9 cellular contexts compared by ENCODE assay signal in genomic region chr10:91800192-91800591, GRCh38. TPM values are rescaled to one million over a fixed set of nuclear protein-coding genes. Genes with fewer than 3 reads are reported as not detected.
DNase-seq lines count a peak whose midpoint lies in the region; ATAC-seq, FAIRE-seq and TF ChIP-seq lines count a peak whose summit lies in the region.
"Had no signal": no experiment of that assay in that cellular context is flagged by ENCODE, and none has a peak within 500 bp of the region (broad histone marks: within the 10 kb centered on the region; RNA-seq: fewer than 3 reads in every experiment).

No MANE protein-coding gene starts in this region.

- no peak for ATAC-seq in activated naive CD8-positive, alpha-beta T cell treated with anti-CD3 and anti-CD28 coated beads, Interleukin-2, amount 10 ng/mL, durations not matched to agents 7 days and 5 days (ENCODE audit: low read depth)
- no peak for ATAC-seq in stimulated activated naive CD8-positive, alpha-beta T cell treated with anti-CD3 and anti-CD28 coated beads, Interleukin-15, amount 100 ng/mL, for 72 hours
- ATAC-seq in HG03135 (IDR thresholded peaks at IDR 0.05; ENCODE audit: unreplicated experiment), result no peak
- ATAC-seq in GM21576 (IDR thresholded peaks at IDR 0.05; ENCODE audit: unreplicated experiment), result no peak

- peak overlapping the region; percentile 91 to 98 (median 93) for H3K4me3 ChIP-seq in keratinocyte (ENCODE audit: control insufficient read depth in 2 of 3, extremely low read depth in 1 of 3, insufficient read depth in 2 of 3, low read depth in 1 of 3, low read length in 3 of 3)

- peaks cover 44% of the 10 kb centered on the region for H3K36me3 Mint-ChIP-seq in activated CD4-positive, alpha-beta T cell treated with anti-CD3 and anti-CD28 coated beads, Interleukin-2, amount 10 ng/mL, durations not matched to agents 24 days and 14 days (ENCODE audit: low read depth)
- H3K36me3 Mint-ChIP-seq in activated naive CD8-positive, alpha-beta T cell treated with anti-CD3 and anti-CD28 coated beads, Interleukin-2, amount 10 ng/mL, durations not matched to agents 7 days and 5 days, result peaks cover 25% of the 10 kb centered on the region

- peaks cover 26% of the 10 kb centered on the region for H3K4me1 ChIP-seq in keratinocyte (ENCODE audit: control insufficient read depth, extremely low read depth, insufficient read depth, low read length)

- H3K9me3 Mint-ChIP-seq in activated CD4-positive, alpha-beta T cell treated with anti-CD3 and anti-CD28 coated beads, Interleukin-2, amount 10 ng/mL, durations not matched to agents 24 days and 14 days, result peaks cover 3% of the 10 kb centered on the region
- H3K9me3 Mint-ChIP-seq in activated naive CD8-positive, alpha-beta T cell treated with anti-CD3 and anti-CD28 coated beads, Interleukin-2, amount 10 ng/mL, durations not matched to agents 7 days and 5 days, result no peaks in the 10 kb centered on the region
- H3K9me3 Mint-ChIP-seq in stimulated activated naive CD8-positive, alpha-beta T cell treated with anti-CD3 and anti-CD28 coated beads, Interleukin-15, amount 100 ng/mL, for 72 hours, result no peaks in the 10 kb centered on the region

- dilution Hi-C loops in keratinocyte (cut with MboI; ENCODE audit: extremely low pct_ligation_motif_present, low sequenced_read_pairs), result no loop called here

- TF ChIP-seq CTCF in keratinocyte (optimal IDR thresholded peaks at IDR 0.05 in 1 of 3, IDR thresholded peaks at IDR 0.05 in 1 of 3, conservative IDR thresholded peaks at IDR 0.05 in 1 of 3; ENCODE audit: extremely low read depth in 1 of 3, insufficient read depth in 2 of 3, low read length in 3 of 3), result no peak

- no peak for DNase-seq in activated CD4-positive, alpha-beta T cell treated with anti-CD3 and anti-CD28 coated beads, Interleukin-2, amount 10 ng/mL, durations not matched to agents 24 days and 14 days
- DNase-seq in activated CD4-positive, alpha-beta T cell treated with anti-CD3 and anti-CD28 coated beads, Interleukin-2, amount 50 U/mL, for 1 hour, result no peak
- DNase-seq in activated naive CD8-positive, alpha-beta T cell treated with anti-CD3 and anti-CD28 coated beads, Interleukin-2, amount 10 ng/mL, durations not matched to agents 7 days and 5 days, result no peak
- no peak for DNase-seq in keratinocyte (ENCODE audit: low read depth, low spot score)
- DNase-seq in stimulated activated naive CD8-positive, alpha-beta T cell treated with anti-CD3 and anti-CD28 coated beads, Interleukin-15, amount 100 ng/mL, for 72 hours, result no peak
- DNase-seq in activated CD4-positive, CD25-positive, alpha-beta regulatory T cell (lab: John Stamatoyannopoulos, UW), result no peak

- peak overlapping the region; percentile 98 for H3K9ac ChIP-seq in keratinocyte (ENCODE audit: control insufficient read depth, extremely low read depth, insufficient read depth, low read length)

- peak overlapping the region; percentile 95 for H3K27ac ChIP-seq in keratinocyte (ENCODE audit: control insufficient read depth, insufficient read depth, low read length)
- H3K27ac ChIP-seq: C4-2B had no signal

- H3K9me3 ChIP-seq in keratinocyte (ENCODE audit: control insufficient read depth, low read depth, low read length), result no peaks in the 10 kb centered on the region

- no peaks in the 10 kb centered on the region for H3K9me1 ChIP-seq in keratinocyte (ENCODE audit: control insufficient read depth, extremely low read depth, insufficient read depth, low read length)

- peaks cover 67% of the 10 kb centered on the region for H3K79me2 ChIP-seq in keratinocyte (ENCODE audit: control insufficient read depth, insufficient read depth, low read length)

- H3K4me2 ChIP-seq in keratinocyte (ENCODE audit: control insufficient read depth, extremely low read depth, insufficient read depth, low read depth, low read length), result peak overlapping the region; percentile 84

- peak overlapping the region; percentile 65 for H3K27ac Mint-ChIP-seq in activated CD4-positive, alpha-beta T cell treated with anti-CD3 and anti-CD28 coated beads, Interleukin-2, amount 10 ng/mL, durations not matched to agents 24 days and 14 days
- H3K27ac Mint-ChIP-seq in activated naive CD8-positive, alpha-beta T cell treated with anti-CD3 and anti-CD28 coated beads, Interleukin-2, amount 10 ng/mL, durations not matched to agents 7 days and 5 days, result no peak overlapping the region
- no peak overlapping the region for H3K27ac Mint-ChIP-seq in stimulated activated naive CD8-positive, alpha-beta T cell treated with anti-CD3 and anti-CD28 coated beads, Interleukin-15, amount 100 ng/mL, for 72 hours

- H2AFZ ChIP-seq in keratinocyte (ENCODE audit: control insufficient read depth, low read length), result no peak overlapping the region

- no peaks in the 10 kb centered on the region for H3K27me3 Mint-ChIP-seq in activated CD4-positive, alpha-beta T cell treated with anti-CD3 and anti-CD28 coated beads, Interleukin-2, amount 10 ng/mL, durations not matched to agents 24 days and 14 days
- H3K27me3 Mint-ChIP-seq in activated naive CD8-positive, alpha-beta T cell treated with anti-CD3 and anti-CD28 coated beads, Interleukin-2, amount 10 ng/mL, durations not matched to agents 7 days and 5 days, result no peaks in the 10 kb centered on the region
- no peaks in the 10 kb centered on the region for H3K27me3 Mint-ChIP-seq in stimulated activated naive CD8-positive, alpha-beta T cell treated with anti-CD3 and anti-CD28 coated beads, Interleukin-15, amount 100 ng/mL, for 72 hours

- POLR2A ChIA-PET in activated naive CD8-positive, alpha-beta T cell treated with anti-CD3 and anti-CD28 coated beads, Interleukin-2, amount 10 ng/mL, durations not matched to agents 7 days and 5 days (lab: Charles Lee), result no interaction called here

- intact Hi-C loops in activated CD4-positive, alpha-beta T cell treated with anti-CD3 and anti-CD28 coated beads, Interleukin-2, amount 10 ng/mL, durations not matched to agents 24 days and 14 days (cut with micrococcal nuclease), result no loop called here

- H4K20me1 ChIP-seq in keratinocyte (ENCODE audit: control insufficient read depth, extremely low read depth, insufficient read depth, low read length), result peaks cover 4% of the 10 kb centered on the region

- peaks cover 0 to 6% of the 10 kb centered on the region in 2 experiments for H3K36me3 ChIP-seq in keratinocyte (ENCODE audit: control insufficient read depth in 2 of 2, extremely low read depth in 1 of 2, insufficient read depth in 2 of 2, low read length in 2 of 2)

- no peak for FAIRE-seq in keratinocyte (lab: Jason Lieb, UNC)

- H3K27me3 ChIP-seq in keratinocyte (ENCODE audit: control insufficient read depth, extremely low read depth, insufficient read depth, low read length), result no peaks in the 10 kb centered on the region

- H3K4me3 Mint-ChIP-seq in activated CD4-positive, alpha-beta T cell treated with anti-CD3 and anti-CD28 coated beads, Interleukin-2, amount 10 ng/mL, durations not matched to agents 24 days and 14 days, result peak overlapping the region; percentile 96
- H3K4me3 Mint-ChIP-seq in activated naive CD8-positive, alpha-beta T cell treated with anti-CD3 and anti-CD28 coated beads, Interleukin-2, amount 10 ng/mL, durations not matched to agents 7 days and 5 days, result peak overlapping the region; percentile 80
- peak overlapping the region; percentile 78 to 92 for H3K4me3 Mint-ChIP-seq in stimulated activated naive CD8-positive, alpha-beta T cell treated with anti-CD3 and anti-CD28 coated beads, Interleukin-15, amount 100 ng/mL, for 72 hours

- peaks cover 57% of the 10 kb centered on the region for H3K4me1 Mint-ChIP-seq in activated CD4-positive, alpha-beta T cell treated with anti-CD3 and anti-CD28 coated beads, Interleukin-2, amount 10 ng/mL, durations not matched to agents 24 days and 14 days
- H3K4me1 Mint-ChIP-seq in activated naive CD8-positive, alpha-beta T cell treated with anti-CD3 and anti-CD28 coated beads, Interleukin-2, amount 10 ng/mL, durations not matched to agents 7 days and 5 days, result peaks cover 46% of the 10 kb centered on the region
- peaks cover 75% of the 10 kb centered on the region for H3K4me1 Mint-ChIP-seq in stimulated activated naive CD8-positive, alpha-beta T cell treated with anti-CD3 and anti-CD28 coated beads, Interleukin-15, amount 100 ng/mL, for 72 hours

RNA-seq across cellular contexts. Expression of gene TNKS2, which starts 2.0 kb away (rescaled TPM):
- total RNA-seq in activated CD4-positive, alpha-beta T cell treated with anti-CD3 and anti-CD28 coated beads, Interleukin-2, amount 10 ng/mL, durations not matched to agents 24 days and 14 days, result 27.5 and 28.8 TPM in 2 replicates
- total RNA-seq in activated naive CD8-positive, alpha-beta T cell treated with anti-CD3 and anti-CD28 coated beads, Interleukin-2, amount 10 ng/mL, durations not matched to agents 7 days and 5 days, result 10 to 100 TPM; 40.7 to 43.2 TPM
- 18.6 to 35.4 TPM (median 29.7 TPM) in 3 replicates for polyA plus RNA-seq in keratinocyte
- polyA plus RNA-seq in keratinocyte (2011; ENCODE audit: low read depth), result 12.4 TPM
- polyA plus RNA-seq in keratinocyte (2011; cell fraction: cytosol; rRNA removed), result 12.5 and 26.6 TPM in 2 replicates
- 34.8 and 46.1 TPM in 2 replicates for polyA plus RNA-seq in keratinocyte (2011; cell fraction: nucleus; rRNA removed)
- polyA plus RNA-seq in keratinocyte (2012; ENCODE audit: low replicate concordance), result 18.1 and 21.3 TPM in 2 replicates
- 11.3 to 68.7 TPM (median 48.2 TPM) in 3 replicates for polyA minus RNA-seq in keratinocyte
- 33.6 TPM for polyA minus RNA-seq in keratinocyte (2011; cell fraction: cytosol; rRNA and poly(A)+ RNA removed)
- polyA minus RNA-seq in keratinocyte (2011; cell fraction: nucleus; rRNA and poly(A)+ RNA removed), result 51.8 and 78.5 TPM in 2 replicates
